In genomic region chr16:86555763-86556130, GRCh38 we compare ENCODE assay signal across 8 cellular contexts. TPM values are rescaled to one million over a fixed set of nuclear protein-coding genes. Genes with fewer than 3 reads are reported as not detected.
DNase-seq lines count a peak whose midpoint lies in the region; ATAC-seq, FAIRE-seq and TF ChIP-seq lines count a peak whose summit lies in the region.

No MANE protein-coding gene starts in this region.

- POLR2A ChIA-PET in A549 (lab: Yijun Ruan, JAX): no interaction called here

- H3K4me2 ChIP-seq in A549: peak overlapping the region; percentile 92

- no peaks in the 10 kb centered on the region for H3K9me3 ChIP-seq in A549
- no peaks in the 10 kb centered on the region for H3K9me3 ChIP-seq in breast epithelium
- no peaks in the 10 kb centered on the region for H3K9me3 ChIP-seq in muscle layer of colon (ENCODE audit: low read length)

- H3K4me1 ChIP-seq in A549 (peaks cover 4% of the 10 kb centered on the region; the same call in 1 of the 3 replicates), breast epithelium (peaks cover 4 to 8% of the 10 kb centered on the region in 2 donors), muscle layer of colon (ENCODE audit: insufficient read depth, low read length) (peaks cover 9% of the 10 kb centered on the region)

- CTCF ChIA-PET in A549 (lab: Yijun Ruan, JAX): interaction anchor here (4.0 kb wide), 1 partner anchor 723 kb away, joined by 23 read pairs; no protein-coding TSS in a partner anchor

- TF ChIP-seq RAD21 in A549 (conservative IDR thresholded peaks at IDR 0.05 in 1 of 2, IDR thresholded peaks at IDR 0.05 in 1 of 2): no peak

- H3K9ac ChIP-seq in muscle layer of colon (ENCODE audit: low read length): peak overlapping the region; percentile 84

- H3K4me3 ChIP-seq in A549 (peak overlapping the region; percentile 82), HFF-Myc (replicated peaks; ENCODE audit: low read depth, low read length) (peak overlapping the region; percentile 92), breast epithelium (peak overlapping the region; percentile 91 to 95 (median 92)), muscle layer of colon (ENCODE audit: low read depth in 1 of 2, low read length in 2 of 2) (peak overlapping the region; percentile 99 to 100)

- TF ChIP-seq CTCF in A549 (IDR thresholded peaks at IDR 0.05): no peak
- TF ChIP-seq CTCF in HFF-Myc (IDR thresholded peaks at IDR 0.05; ENCODE audit: low read depth, low read length, missing control alignments): no peak
- no peak for TF ChIP-seq CTCF in breast epithelium (IDR thresholded peaks at IDR 0.05)

- no peak for TF ChIP-seq EP300 in A549 (IDR thresholded peaks at IDR 0.05)

- TF ChIP-seq POLR2A in A549 (IDR thresholded peaks at IDR 0.05; ENCODE audit: low read length) (no peak), breast epithelium (IDR thresholded peaks at IDR 0.05) (no peak), GM12892 (IDR thresholded peaks at IDR 0.05; ENCODE audit: low read depth, low read length) (no peak)

- ATAC-seq in A549: no peak

- H3K27me3 ChIP-seq in breast epithelium (peaks cover 0 to 35% of the 10 kb centered on the region in 2 donors), muscle layer of colon (ENCODE audit: control insufficient read depth in 1 of 2, insufficient read depth in 2 of 2, low read length in 2 of 2) (no peaks in the 10 kb centered on the region)

- WGBS in A549 (ENCODE audit: missing lambda C conversion rate): 51% methylated on average over 10 of the region's 16 CpGs

- intact Hi-C loops in breast epithelium (cut with DNase I; ENCODE audit: low total_unique reads): no loop called here

- DNase-seq in A549 (ENCODE audit: low read depth in 1 of 2, low spot score in 1 of 2) (no peak), HFF-Myc (ENCODE audit: extremely low read depth, low read depth) (no peak), breast epithelium (ENCODE audit: low spot score in 2 of 2) (no peak), GM12892 (ENCODE audit: insufficient read length) (no peak), LoVo (ENCODE audit: low spot score) (no peak), A172 (ENCODE audit: low spot score) (no peak), hippocampal formation (lab: John Stamatoyannopoulos, UW) (no peak)

- H3K27ac ChIP-seq in A549 (peak overlapping the region; percentile 84 to 97), breast epithelium (peak overlapping the region in 1 of 2 donors; percentile 96), muscle layer of colon (ENCODE audit: low read depth, low read length) (peak overlapping the region; percentile 70)

- H3K36me3 ChIP-seq in breast epithelium (no peaks in the 10 kb centered on the region), muscle layer of colon (ENCODE audit: insufficient read depth, low read length) (peaks cover 10% of the 10 kb centered on the region)

- no peak for FAIRE-seq in A549 (lab: Jason Lieb, UNC)
- no peak for FAIRE-seq in GM12892 (lab: Jason Lieb, UNC)

TF ChIP-seq in A549, 52 proteins besides CTCF, POLR2A, EP300 and RAD21:
- TF ChIP-seq FOXS1 (CRISPR knock-in tag; IDR thresholded peaks at IDR 0.05) (no peak), KDM5A (IDR thresholded peaks at IDR 0.05) (no peak), HDAC2 (IDR thresholded peaks at IDR 0.05) (no peak), EHMT2 (IDR thresholded peaks at IDR 0.05; ENCODE audit: low read depth) (no peak), JUN (IDR thresholded peaks at IDR 0.05) (no peak), HMGXB4 (CRISPR knock-in tag; IDR thresholded peaks at IDR 0.05; ENCODE audit: borderline replicate concordance) (no peak), HOXB13 (CRISPR knock-in tag; IDR thresholded peaks at IDR 0.05; ENCODE audit: low read depth) (no peak), CBX8 (IDR thresholded peaks at IDR 0.05) (no peak), ESRRA (IDR thresholded peaks at IDR 0.05; ENCODE audit: borderline replicate concordance, low read length) (no peak), NR3C1 (IDR thresholded peaks at IDR 0.05) (no peak), HOXB5 (CRISPR knock-in tag; IDR thresholded peaks at IDR 0.05) (no peak)

RNA-seq across cellular contexts. Expression of gene MTHFSD, which starts 0.7 kb away (rescaled TPM):
- 14.9 and 16.9 TPM in 2 replicates for polyA plus RNA-seq in A549 (2011; rRNA removed)
- 8.6 and 10.3 TPM in 2 replicates for polyA plus RNA-seq in A549 (2012; cell fraction: cytosol; rRNA removed)
- polyA plus RNA-seq in A549 (2012; cell fraction: nucleus; rRNA removed): 27.4 and 28.9 TPM in 2 replicates
- polyA plus RNA-seq in A549 (2017; fragmentation: RNase III; extraction: RNeasy Plus Mini Kit Qiagen cat#74134 plus additional on column Dnase treatment): 12.8 to 13.1 TPM (median 12.9 TPM) in 3 replicates
- polyA minus RNA-seq in A549 (2011; rRNA and poly(A)+ RNA removed): 29.8 and 32.2 TPM in 2 replicates
- 10 to 100 TPM; 15.8 to 30.2 (median 27.7) TPM for total RNA-seq in breast epithelium
- 16.3 TPM for polyA plus RNA-seq in GM12892 (2012; ENCODE audit: missing spikeins)
- total RNA-seq in A172 (2014; rRNA removed; shearing (Covaris generic)): 7.8 and 16.2 TPM in 2 replicates

RNA-seq across cellular contexts. Expression of gene FOXC2, which starts 10.9 kb away (rescaled TPM):
- 0.06 and 0.09 TPM in 2 replicates for polyA plus RNA-seq in A549 (2011; rRNA removed)
- 0.32 and 0.36 TPM in 2 replicates for polyA plus RNA-seq in A549 (2012; cell fraction: cytosol; rRNA removed)
- polyA plus RNA-seq in A549 (2012; cell fraction: nucleus; rRNA removed): 0.54 and 0.61 TPM in 2 replicates
- 0.28 to 0.46 TPM (median 0.42 TPM) in 3 replicates for polyA plus RNA-seq in A549 (2017; fragmentation: RNase III; extraction: RNeasy Plus Mini Kit Qiagen cat#74134 plus additional on column Dnase treatment)
- polyA minus RNA-seq in A549 (2011; rRNA and poly(A)+ RNA removed): 0.08 and 0.19 TPM in 2 replicates
- under 1 TPM; 0.15 to 0.98 (median 0.32) TPM for total RNA-seq in breast epithelium
- not detected for polyA plus RNA-seq in GM12892 (2012; ENCODE audit: missing spikeins)
- 1.3 and 2.3 TPM in 2 replicates for total RNA-seq in A172 (2014; rRNA removed; shearing (Covaris generic))

RNA-seq across cellular contexts. Expression of gene FOXL1, which starts 22.6 kb away (rescaled TPM):
- polyA plus RNA-seq in A549 (2011; rRNA removed) (0.48 and 0.50 TPM in 2 replicates), A549 (2017; fragmentation: RNase III; extraction: RNeasy Plus Mini Kit Qiagen cat#74134 plus additional on column Dnase treatment) (0.52 to 0.70 TPM (median 0.70 TPM) in 3 replicates)
- 0.62 and 1.5 TPM in 2 replicates for polyA plus RNA-seq in A549 (2012; cell fraction: cytosol; rRNA removed)
- 2.1 and 5.7 TPM in 2 replicates for polyA plus RNA-seq in A549 (2012; cell fraction: nucleus; rRNA removed)
- 0.33 and 0.34 TPM in 2 replicates for polyA minus RNA-seq in A549 (2011; rRNA and poly(A)+ RNA removed)
- 1 to 10 TPM in 1 of 3 donors, under 1 TPM in 2; 0.16 to 1.5 (median 0.98) TPM for total RNA-seq in breast epithelium
- polyA plus RNA-seq in GM12892 (2012; ENCODE audit: missing spikeins): not detected
- 4.6 and 7.6 TPM in 2 replicates for total RNA-seq in A172 (2014; rRNA removed; shearing (Covaris generic))

RNA-seq across cellular contexts. Expression of gene FOXF1, which starts 45.4 kb away (rescaled TPM):
- polyA plus RNA-seq in A549 (2011; rRNA removed) (not detected in 2 replicates), A549 (2017; fragmentation: RNase III; extraction: RNeasy Plus Mini Kit Qiagen cat#74134 plus additional on column Dnase treatment) (not detected in 3 replicates)
- polyA plus RNA-seq in A549 (2012; cell fraction: cytosol; rRNA removed): not detected in 2 replicates
- not detected in 2 replicates for polyA plus RNA-seq in A549 (2012; cell fraction: nucleus; rRNA removed)
- polyA minus RNA-seq in A549 (2011; rRNA and poly(A)+ RNA removed): not detected in 2 replicates
- total RNA-seq in breast epithelium: under 1 TPM in 2 of 3 donors, not detected in 1; 0.15 to 0.66 TPM
- not detected for polyA plus RNA-seq in GM12892 (2012; ENCODE audit: missing spikeins)
- total RNA-seq in A172 (2014; rRNA removed; shearing (Covaris generic)): 2.1 TPM in 2 replicates
